ENCODE assay signal across 10 cellular contexts in genomic region chr3:86702381-86702958, GRCh38.
DNase-seq lines count a peak whose midpoint lies in the region; ATAC-seq, FAIRE-seq and TF ChIP-seq lines count a peak whose summit lies in the region.
"Had no signal": no experiment of that assay in that cellular context is flagged by ENCODE, and none has a peak within 500 bp of the region (broad histone marks: within the 10 kb centered on the region; RNA-seq: fewer than 3 reads in every experiment).

No MANE protein-coding gene starts in this region.

- H3K27me3 ChIP-seq in foreskin keratinocyte (no peaks in the 10 kb centered on the region), Peyer's patch (no peaks in the 10 kb centered on the region), uterus (no peaks in the 10 kb centered on the region)

- ATAC-seq in foreskin keratinocyte (no peak), GM18907 (IDR thresholded peaks at IDR 0.05; ENCODE audit: unreplicated experiment) (no peak)

- in situ Hi-C loops in GM13977 (cut with MboI; ENCODE audit: low pct_unique_long_range_greater_than_20kb, low sequenced_read_pairs, unreplicated experiment): no loop called here

- no peaks in the 10 kb centered on the region for H3K36me3 ChIP-seq in Peyer's patch
- no peaks in the 10 kb centered on the region for H3K36me3 ChIP-seq in uterus

- TF ChIP-seq CTCF in GM13977 (IDR thresholded peaks at IDR 0.05; ENCODE audit: extremely low read depth, insufficient read depth, missing control alignments) (peak; percentile 51), foreskin keratinocyte (conservative IDR thresholded peaks at IDR 0.05) (peak; percentile 68), Peyer's patch (IDR thresholded peaks at IDR 0.05) (peak in 1 of 6 experiments; percentile 5), uterus (IDR thresholded peaks at IDR 0.05) (no peak)

- intact Hi-C loops in uterus (cut with DNase I; ENCODE audit: low total_unique reads): no loop called here

- no peaks in the 10 kb centered on the region for H3K4me1 ChIP-seq in foreskin keratinocyte
- H3K4me1 ChIP-seq in Peyer's patch: no peaks in the 10 kb centered on the region
- no peaks in the 10 kb centered on the region for H3K4me1 ChIP-seq in uterus

- H3K27ac ChIP-seq in foreskin keratinocyte (no peak overlapping the region), Peyer's patch (no peak overlapping the region), uterus (no peak overlapping the region)

- H3K4me3 ChIP-seq in Peyer's patch: no peak overlapping the region
- H3K4me3 ChIP-seq in uterus: no peak overlapping the region

- DNase-seq in AG08395 (ENCODE audit: low spot score) (peak; percentile 8), GM13977 (ENCODE audit: low spot score) (peak; percentile 10), RCC 7860 (ENCODE audit: low spot score) (no peak), foreskin keratinocyte (no peak), NCI-H128 (lab: John Stamatoyannopoulos, UW; ENCODE audit: unreplicated experiment) (no peak), Peyer's patch (no peak), uterus (no peak)
- DNase-seq: head of caudate nucleus; stimulated activated CD4-positive, alpha-beta T cell treated with anti-CD3 and anti-CD28 coated beads, Interleukin-4, amount 100 ng/mL, for 4 hours had no signal

- TF ChIP-seq POLR2A in Peyer's patch (IDR thresholded peaks at IDR 0.05) (no peak), uterus (IDR thresholded peaks at IDR 0.05) (no peak)

- no peaks in the 10 kb centered on the region for H3K9me3 ChIP-seq in Peyer's patch
- no peaks in the 10 kb centered on the region for H3K9me3 ChIP-seq in uterus

- FAIRE-seq in RCC 7860 (lab: Jason Lieb, UNC): peak; percentile 42

Comparison
In these comparisons a context has a peak if more than half of its experiments do, and no peak if none do; other contexts are left out.
1. DNase-seq: peak in AG08395 (single experiment) and GM13977 (single experiment); none in RCC 7860 (single experiment), foreskin keratinocyte (0 of 2), NCI-H128 (single experiment), Peyer's patch (0 of 3) and uterus (0 of 2).
2. CTCF ChIP-seq: peak in GM13977 (single experiment) and foreskin keratinocyte (single experiment); none in uterus (0 of 4).